9 cellular contexts compared by ENCODE assay signal in genomic region chr1:112394743-112395062, GRCh38. TPM values are rescaled to one million over a fixed set of nuclear protein-coding genes. Genes with fewer than 3 reads are reported as not detected.
A peak's percentile ranks its signal among the peaks of the same experiment; 100 is the strongest.
DNase-seq lines count a peak whose midpoint lies in the region; TF ChIP-seq lines count a peak whose summit lies in the region.
"Had no signal": no experiment of that assay in that cellular context is flagged by ENCODE, and none has a peak within 500 bp of the region (broad histone marks: within the 10 kb centered on the region; RNA-seq: fewer than 3 reads in every experiment).

No MANE protein-coding gene starts in this region.

- no peaks in the 10 kb centered on the region for H3K36me3 ChIP-seq in HUES64 (ENCODE audit: insufficient read depth, low read length)

- H3K9ac ChIP-seq in HUES64 (ENCODE audit: low read depth, low read length), result peak overlapping the region; percentile 49; the same call in 1 of the 2 replicates

- H3K36me3 Mint-ChIP-seq in dendritic cell treated with granulocyte-macrophage colony-stimulating factor and Interleukin-4, amounts not matched to agents 40 ng/mL and 50 ng/mL, for 4 days (ENCODE audit: low read depth), result peaks cover 15% of the 10 kb centered on the region
- no peaks in the 10 kb centered on the region for H3K36me3 Mint-ChIP-seq in neural crest cell (ENCODE audit: low read depth)

- peak overlapping the region; percentile 20; the same call in 1 of the 2 replicates for H3K27ac ChIP-seq in 22Rv1
- H3K27ac ChIP-seq in HUES64 (ENCODE audit: low read depth, low read length), result peak overlapping the region; percentile 73

- peak overlapping the region; percentile 56 for H3K4me3 Mint-ChIP-seq in dendritic cell treated with granulocyte-macrophage colony-stimulating factor and Interleukin-4, amounts not matched to agents 40 ng/mL and 50 ng/mL, for 4 days
- peak overlapping the region; percentile 67 for H3K4me3 Mint-ChIP-seq in neural crest cell

- WGBS in HUES64, result 100% methylated on average over 1 of the region's 1 CpG

- peaks cover 39% of the 10 kb centered on the region for H3K4me1 ChIP-seq in HUES64 (ENCODE audit: insufficient read depth, low read length)

- H3K27me3 Mint-ChIP-seq in dendritic cell treated with granulocyte-macrophage colony-stimulating factor and Interleukin-4, amounts not matched to agents 40 ng/mL and 50 ng/mL, for 4 days, result peaks cover 2% of the 10 kb centered on the region
- H3K27me3 Mint-ChIP-seq in neural crest cell (ENCODE audit: low read depth), result peaks cover 3% of the 10 kb centered on the region

- DNase-seq in neural crest cell (ENCODE audit: low read depth, low spot score) (no peak), NCI-H510A treated with DMSO at 0.1 percent for 48 hours (lab: John Stamatoyannopoulos, UW) (no peak), AG20443 (ENCODE audit: low spot score) (no peak), T-helper 1 cell (no peak), NCI-H1436 (lab: John Stamatoyannopoulos, UW) (no peak)
- DNase-seq: activated CD4-positive, alpha-beta T cell treated with anti-CD3 and anti-CD28 coated beads, Interleukin-2, amount 50 U/mL, for 1 hour had no signal

- H3K27ac Mint-ChIP-seq in dendritic cell treated with granulocyte-macrophage colony-stimulating factor and Interleukin-4, amounts not matched to agents 40 ng/mL and 50 ng/mL, for 4 days, result peak overlapping the region; percentile 98
- no peak overlapping the region for H3K27ac Mint-ChIP-seq in neural crest cell (ENCODE audit: unreplicated experiment)

- no peaks in the 10 kb centered on the region for H3K9me3 Mint-ChIP-seq in dendritic cell treated with granulocyte-macrophage colony-stimulating factor and Interleukin-4, amounts not matched to agents 40 ng/mL and 50 ng/mL, for 4 days
- H3K9me3 Mint-ChIP-seq in neural crest cell, result no peaks in the 10 kb centered on the region

- peaks cover 81% of the 10 kb centered on the region for H3K4me1 Mint-ChIP-seq in dendritic cell treated with granulocyte-macrophage colony-stimulating factor and Interleukin-4, amounts not matched to agents 40 ng/mL and 50 ng/mL, for 4 days (ENCODE audit: low read depth)
- H3K4me1 Mint-ChIP-seq in neural crest cell, result peaks cover 50% of the 10 kb centered on the region

- no peaks in the 10 kb centered on the region for H3K27me3 ChIP-seq in HUES64 (ENCODE audit: insufficient read depth, low read length)

- H3K4me3 ChIP-seq in HUES64 (ENCODE audit: low read length), result 0 out of 2 replicates have a peak overlapping the region, but pooled peaks have one; percentile 2

- intact Hi-C loops in dendritic cell treated with granulocyte-macrophage colony-stimulating factor and Interleukin-4, amounts not matched to agents 40 ng/mL and 50 ng/mL, for 4 days (cut with micrococcal nuclease), result loop anchor here (1.0 to 5.0 kb wide), 3 partner anchors 38 to 320 kb away; partner anchors contain the start of gene PPM1J

- no peaks in the 10 kb centered on the region for H3K9me3 ChIP-seq in HUES64 (ENCODE audit: insufficient read depth, low read depth, low read length)

- peak; percentile 46 for TF ChIP-seq CTCF in 22Rv1 (IDR thresholded peaks at IDR 0.05)
- TF ChIP-seq CTCF in neural crest cell (conservative IDR thresholded peaks at IDR 0.05), result no peak

RNA-seq across cellular contexts. Expression of gene CTTNBP2NL, which starts 1.3 kb away (rescaled TPM):
- polyA plus RNA-seq in HUES64 (2013, experiment 1 of 2), result 14.3 TPM
- polyA plus RNA-seq in HUES64 (2013, experiment 2 of 2), result 17.4 TPM
- 39.0 and 43.6 TPM in 2 replicates for total RNA-seq in neural crest cell
